27 cellular contexts compared by ENCODE assay signal in genomic region chr20:11982289-11982957, GRCh38.
DNase-seq lines count a peak whose midpoint lies in the region; ATAC-seq, FAIRE-seq and TF ChIP-seq lines count a peak whose summit lies in the region.
"Had no signal": no experiment of that assay in that cellular context is flagged by ENCODE, and none has a peak within 500 bp of the region (broad histone marks: within the 10 kb centered on the region; RNA-seq: fewer than 3 reads in every experiment).

No MANE protein-coding gene starts in this region.

- H3K36me3 ChIP-seq in endocrine pancreas (ENCODE audit: control insufficient read depth, insufficient read depth, low read length) = no peaks in the 10 kb centered on the region
- no peaks in the 10 kb centered on the region for H3K36me3 ChIP-seq in HepG2 (replicated peaks in 1 of 2; ENCODE audit: control insufficient read depth in 1 of 2, insufficient read depth in 2 of 2, low read length in 2 of 2)
- H3K36me3 ChIP-seq in small intestine (ENCODE audit: control insufficient read depth in 2 of 2, insufficient read depth in 2 of 2, low read length in 2 of 2) = no peaks in the 10 kb centered on the region
- H3K36me3 ChIP-seq: colonic mucosa, ovary, upper lobe of left lung had no signal

- no peaks in the 10 kb centered on the region for H3K27me3 ChIP-seq in endocrine pancreas (ENCODE audit: control insufficient read depth, insufficient read depth, low read length)
- no peaks in the 10 kb centered on the region for H3K27me3 ChIP-seq in HepG2 (ENCODE audit: control insufficient read depth in 1 of 2, insufficient read depth in 2 of 2, low read length in 2 of 2)
- no peaks in the 10 kb centered on the region for H3K27me3 ChIP-seq in small intestine (ENCODE audit: control insufficient read depth in 2 of 2, insufficient read depth in 2 of 2, low read length in 2 of 2)
- H3K27me3 ChIP-seq: colonic mucosa, ovary, upper lobe of left lung had no signal

- no peaks in the 10 kb centered on the region for H4K20me1 ChIP-seq in HepG2 (ENCODE audit: insufficient read depth, low read length)

- intact Hi-C loops in HepG2 (cut with micrococcal nuclease; ENCODE audit: unreplicated experiment) = loop anchor here (5.0 kb wide), 1 partner anchor 90 kb away; no protein-coding TSS in a partner anchor

- in situ Hi-C loops in HepG2 (cut with HindIII; ENCODE audit: extremely low pct_ligation_motif_present, low pct_unique_long_range_greater_than_20kb) = no loop called here

- H3K9me3 ChIP-seq in endocrine pancreas (ENCODE audit: control insufficient read depth, low read length) (no peaks in the 10 kb centered on the region), HepG2 (ENCODE audit: low read length) (no peaks in the 10 kb centered on the region), small intestine (ENCODE audit: control insufficient read depth, low read depth) (no peaks in the 10 kb centered on the region)
- H3K9me3 ChIP-seq: colonic mucosa, ovary, SK-N-SH, upper lobe of left lung had no signal

- H3K9ac ChIP-seq in endocrine pancreas (ENCODE audit: control insufficient read depth, insufficient read depth, low read length) (no peak overlapping the region), HepG2 (ENCODE audit: insufficient read depth, low read depth, low read length) (peak overlapping the region; percentile 4; the same call in 1 of the 2 replicates)
- H3K9ac ChIP-seq: SK-N-SH had no signal

- no peak for TF ChIP-seq POLR2A in HepG2 (IDR thresholded peaks at IDR 0.05; ENCODE audit: insufficient read depth in 1 of 2, low read depth in 2 of 2, low read length in 2 of 2)

- ATAC-seq in HepG2 (peak; percentile 77), HG02642 (IDR thresholded peaks at IDR 0.05; ENCODE audit: poor library complexity, unreplicated experiment) (no peak)

- H3K27ac ChIP-seq in HepG2 (ENCODE audit: extremely low read length, insufficient read depth, low read length) (no peak overlapping the region), small intestine (ENCODE audit: low read depth in 1 of 2, low read length in 1 of 2) (peak overlapping the region in 1 of 2 donors; percentile 85)
- H3K27ac ChIP-seq: 22Rv1, colonic mucosa, ovary, RWPE1, upper lobe of left lung had no signal

- CTCF ChIA-PET in HepG2 (lab: Yijun Ruan, JAX; ENCODE audit: low intra/inter-chr PET ratio, low total read pairs) = no interaction called here

- H3K79me2 ChIP-seq in HepG2 (ENCODE audit: insufficient read depth, low read length) = no peaks in the 10 kb centered on the region

- no TSS peak for BruUV-seq in HepG2 (replicated peaks; lab: Mats Ljungman, UMichigan)

- H3K4me1 ChIP-seq in endocrine pancreas (ENCODE audit: control insufficient read depth, insufficient read depth, low read length) (no peaks in the 10 kb centered on the region), HepG2 (ENCODE audit: insufficient read depth, low read length) (peaks cover 18% of the 10 kb centered on the region), small intestine (ENCODE audit: control insufficient read depth in 2 of 2, insufficient read depth in 1 of 2, low read depth in 1 of 2, low read length in 1 of 2) (peaks cover 0 to 4% of the 10 kb centered on the region in 2 donors)
- H3K4me1 ChIP-seq: colonic mucosa, upper lobe of left lung had no signal

- H3K4me3 ChIP-seq in endocrine pancreas (ENCODE audit: control insufficient read depth, insufficient read depth, low read length) (peak overlapping the region; percentile 88), HepG2 (replicated peaks in 1 of 3; ENCODE audit: insufficient read depth in 1 of 3, low read depth in 2 of 3, low read length in 3 of 3) (peak overlapping the region; percentile 22 to 31 (median 26); a peak in 5 of 6 replicates), small intestine (ENCODE audit: low read depth in 1 of 2, low read length in 2 of 2) (peak overlapping the region in 1 of 2 donors; percentile 46)
- H3K4me3 ChIP-seq: colonic mucosa, ovary, upper lobe of left lung had no signal

- TF ChIP-seq EP300 in HepG2 (IDR thresholded peaks at IDR 0.05; ENCODE audit: low read depth in 2 of 2, low read length in 2 of 2) = peak in 1 of 2 experiments; percentile 45; a peak in 1 of 4 replicates
- no peak for TF ChIP-seq EP300 in HepG2 (CRISPR knock-in tag; IDR thresholded peaks at IDR 0.05; ENCODE audit: borderline replicate concordance)

- no peak for TF ChIP-seq CTCF in HepG2 (CRISPR knock-in tag; IDR thresholded peaks at IDR 0.05)

- POLR2A ChIA-PET in HepG2 (lab: Yijun Ruan, JAX) = no interaction called here

- DNase-seq in NCI-H345 (lab: John Stamatoyannopoulos, UW) = peak; percentile 14
- DNase-seq in NCI-H345 treated with DMSO at 0.1 percent for 48 hours (lab: John Stamatoyannopoulos, UW; ENCODE audit: unreplicated experiment) = no peak
- DNase-seq in HepG2 (ENCODE audit: low spot score) = peak; percentile 54
- peak; percentile 82 for DNase-seq in small intestine
- no peak for DNase-seq in NCI-H748 (lab: John Stamatoyannopoulos, UW; ENCODE audit: unreplicated experiment)
- no peak for DNase-seq in HUDEP-2 (lab: John Stamatoyannopoulos, UW; ENCODE audit: unreplicated experiment in 76 of 76)
- DNase-seq: activated CD4-positive, alpha-beta T cell treated with anti-CD3 and anti-CD28 coated beads, Interleukin-2, amount 10 ng/mL, durations not matched to agents 7 days and 5 days; activated naive CD4-positive, alpha-beta T cell; activated T-cell treated with anti-CD3 and anti-CD28 coated beads, Interleukin-2, amount 50 U/mL, for 48 hours; amniotic stem cell; CD4-positive, alpha-beta T cell; colonic mucosa; kidney glomerular epithelial cell; NCI-H2029; NCI-H2227 treated with DMSO at 0.1 percent for 48 hours; NCI-H774; ovary; SK-N-SH; stimulated activated CD8-positive, alpha-beta memory T cell treated with anti-CD3 and anti-CD28 coated beads, Interleukin-4, amount 100 ng/mL, for 48 hours; upper lobe of left lung had no signal

- no peak for TF ChIP-seq RAD21 in HepG2 (CRISPR knock-in tag; IDR thresholded peaks at IDR 0.05)

- H2AFZ ChIP-seq in HepG2 (ENCODE audit: low read length) = peak overlapping the region; percentile 9

- WGBS in HepG2 (ENCODE audit: low lambda C conversion rate) = 2% methylated on average over 5 of the region's 5 CpGs
- 12 to 63% (median 40%) methylated on average over 5 of the region's 5 CpGs for WGBS in small intestine, 3 donors

- FAIRE-seq in HepG2 (lab: Jason Lieb, UNC) (no peak), small intestine (lab: Jason Lieb, UNC) (no peak)
- FAIRE-seq: bronchial epithelial cell, G401.6, GM18507 had no signal

- peak overlapping the region; percentile 82 for H3K4me2 ChIP-seq in HepG2 (ENCODE audit: low read depth, low read length)
- H3K4me2 ChIP-seq: SK-N-SH had no signal

TF ChIP-seq in HepG2, 621 proteins besides CTCF, POLR2A, EP300 and RAD21 (continues in another document):
- TF ChIP-seq MED1 (CRISPR knock-in tag; IDR thresholded peaks at IDR 0.05) = peak; percentile 40; the same call in 1 of the 2 replicates
- TF ChIP-seq EHMT2 (IDR thresholded peaks at IDR 0.05; ENCODE audit: borderline replicate concordance, low read depth, low read length) = no peak
- peak in 1 of 2 experiments; percentile 49; a peak in 1 of 4 replicates for TF ChIP-seq HMGXB4 (CRISPR knock-in tag; IDR thresholded peaks at IDR 0.05; ENCODE audit: borderline replicate concordance in 1 of 2, low read depth in 1 of 2)
- no peak for TF ChIP-seq HMG20B (CRISPR knock-in tag; conservative IDR thresholded peaks at IDR 0.05)
- TF ChIP-seq SNAPC5 (CRISPR knock-in tag; IDR thresholded peaks at IDR 0.05; ENCODE audit: borderline replicate concordance) = 0 out of 2 replicates have a peak, but pooled peaks have one; percentile 33
- peak; percentile 91 for TF ChIP-seq HNF1A (IDR thresholded peaks at IDR 0.05; ENCODE audit: low read depth)
- TF ChIP-seq HNF1A (CRISPR knock-in tag; IDR thresholded peaks at IDR 0.05; ENCODE audit: borderline replicate concordance) = peak; percentile 87; the same call in 1 of the 2 replicates

Comparison
In these comparisons a context has a peak if more than half of its experiments do, and no peak if none do; other contexts are left out.
1. DNase-seq: peak in NCI-H345 (single experiment), HepG2 (single experiment) and small intestine (single experiment); none in NCI-H345 treated with DMSO at 0.1 percent for 48 hours (single experiment), NCI-H748 (single experiment) and HUDEP-2 (0 of 76).